In the genomic region with DNA sequence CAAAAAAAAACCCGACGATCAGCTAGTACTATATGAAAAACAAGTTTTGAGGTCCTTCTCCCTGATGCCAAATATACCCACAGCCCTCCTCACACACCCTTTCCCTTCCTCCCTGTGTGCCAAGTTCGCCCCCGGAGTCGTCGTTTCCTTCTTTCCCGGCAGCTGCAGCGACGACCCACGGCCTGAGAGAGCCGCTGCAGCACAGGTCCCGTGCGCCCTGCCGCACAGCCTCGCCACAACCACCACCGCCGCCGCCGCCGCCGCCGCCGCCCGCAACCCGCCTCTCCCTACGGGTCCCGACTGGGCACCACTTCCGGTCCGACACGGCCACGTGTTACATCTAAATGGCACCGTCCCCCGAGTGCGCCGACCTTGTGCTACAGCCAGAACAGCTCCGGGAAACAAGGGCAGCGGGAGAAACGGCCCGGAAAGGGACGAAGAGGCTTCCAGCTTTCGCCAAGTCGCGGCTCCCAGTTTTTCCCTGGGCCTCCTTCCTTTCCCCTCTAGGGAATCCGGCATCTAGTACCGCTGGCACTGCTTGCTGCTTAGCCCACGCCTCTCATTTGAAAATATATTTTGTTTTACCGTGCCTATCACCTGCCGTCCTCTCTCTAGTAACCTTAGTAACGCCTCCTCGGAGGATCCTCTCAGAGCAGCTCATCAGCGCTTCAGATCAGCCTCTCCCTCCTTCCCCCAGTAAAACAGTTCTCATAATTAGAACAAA, we compare ENCODE assay signal across 8 cellular contexts. TPM values are rescaled to one million over a fixed set of nuclear protein-coding genes. Genes with fewer than 3 reads are reported as not detected.
DNase-seq lines count a peak whose midpoint lies in the region; ATAC-seq, FAIRE-seq and TF ChIP-seq lines count a peak whose summit lies in the region.

A gene with protein sequence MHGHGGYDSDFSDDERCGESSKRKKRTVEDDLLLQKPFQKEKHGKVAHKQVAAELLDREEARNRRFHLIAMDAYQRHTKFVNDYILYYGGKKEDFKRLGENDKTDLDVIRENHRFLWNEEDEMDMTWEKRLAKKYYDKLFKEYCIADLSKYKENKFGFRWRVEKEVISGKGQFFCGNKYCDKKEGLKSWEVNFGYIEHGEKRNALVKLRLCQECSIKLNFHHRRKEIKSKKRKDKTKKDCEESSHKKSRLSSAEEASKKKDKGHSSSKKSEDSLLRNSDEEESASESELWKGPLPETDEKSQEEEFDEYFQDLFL (minus strand): TSS at position 315 of the 724 bp plus-strand sequence. CDS start 2,486 bp downstream, outside the sequence.

- H3K4me1 ChIP-seq in right cardiac atrium (ENCODE audit: control insufficient read depth, insufficient read depth, low read length) (no peaks in the 10 kb centered on the region), psoas muscle (peaks cover 24% of the 10 kb centered on the region)

- no peaks in the 10 kb centered on the region for H3K9me3 ChIP-seq in right cardiac atrium (ENCODE audit: control insufficient read depth, low read length)
- no peaks in the 10 kb centered on the region for H3K9me3 ChIP-seq in psoas muscle

- H3K27ac ChIP-seq in right cardiac atrium (ENCODE audit: low read length) (peak within 1 kb of the TSS; percentile 86), psoas muscle (peak within 1 kb of the TSS; percentile 85)

- WGBS in right cardiac atrium: under 1% methylated on average over 51 of the region's 51 CpGs
- 0 to 1% (median 0%) methylated on average over 39 to 51 of the region's 51 CpGs for WGBS in psoas muscle, 3 donors

- DNase-seq in GM13976 (ENCODE audit: low spot score) (peak; percentile 78), NCI-H1436 treated with DMSO at 0.1 percent for 48 hours (lab: John Stamatoyannopoulos, UW) (peak; percentile 48), T-helper 1 cell (peak; percentile 68 to 90 (median 81)), amygdala (lab: John Stamatoyannopoulos, UW) (peak; percentile 56 to 96 (median 90)), right cardiac atrium (peak; percentile 91 to 97 (median 96)), psoas muscle (peak; percentile 92 to 96), urothelium cell line (ENCODE audit: low spot score) (peak; percentile 88)

- H3K4me3 ChIP-seq in right cardiac atrium (ENCODE audit: low read length) (peak within 1 kb of the TSS; percentile 88), psoas muscle (peak within 1 kb of the TSS; percentile 71)

- intact Hi-C loops in right cardiac atrium (cut with DNase I): loop anchor here in 3 of 4 donors (5.0 to 10.0 kb wide), 2 partner anchors 110 to 112 kb away; no protein-coding TSS in a partner anchor
- intact Hi-C loops in psoas muscle (cut with DNase I): loop anchor here (5.0 kb wide), 3 partner anchors 50 to 115 kb away; no protein-coding TSS in a partner anchor

- peak; percentile 86 for ATAC-seq in HG02840 (IDR thresholded peaks at IDR 0.05; ENCODE audit: low FRiP score, unreplicated experiment)
- peak; percentile 98 to 100 for ATAC-seq in right cardiac atrium
- peak; percentile 97 to 99 (median 98) for ATAC-seq in psoas muscle

- H3K27me3 ChIP-seq in right cardiac atrium (ENCODE audit: control insufficient read depth, insufficient read depth): no peaks in the 10 kb centered on the region
- H3K27me3 ChIP-seq in psoas muscle (ENCODE audit: insufficient read depth in 3 of 3, low read length in 2 of 3): no peaks in the 10 kb centered on the region

- FAIRE-seq in urothelium cell line (lab: Jason Lieb, UNC): peak; percentile 23

- TF ChIP-seq CTCF in GM13976 (IDR thresholded peaks at IDR 0.05; ENCODE audit: borderline replicate concordance, control extremely low read depth, extremely low read depth, insufficient read depth, missing control alignments) (peak; percentile 72), psoas muscle (IDR thresholded peaks at IDR 0.05) (peak; percentile 33)

- in situ Hi-C loops in GM13976 (cut with MboI; ENCODE audit: low sequenced_read_pairs, unreplicated experiment): no loop called here

- H3K36me3 ChIP-seq in psoas muscle (ENCODE audit: insufficient read depth in 1 of 2, low read depth in 1 of 2): peaks cover 3 to 30% of the 10 kb centered on the region in 2 donors

RNA-seq across cellular contexts. Expression of the gene that starts here (rescaled TPM):
- total RNA-seq in right cardiac atrium: 10 to 100 TPM; 16.1 to 28.0 (median 21.2) TPM
- 17.6 TPM for polyA plus RNA-seq in right cardiac atrium
- 10 to 100 TPM in 3 of 4 donors, 1 to 10 TPM in 1; 6.7 to 14.0 (median 13.4) TPM for total RNA-seq in psoas muscle
- polyA plus RNA-seq in psoas muscle: 10 to 100 TPM in 1 of 3 donors, 1 to 10 TPM in 2; 6.4 to 15.0 (median 7.2) TPM

Comparison
In these comparisons a context has a peak if more than half of its experiments do, and no peak if none do; other contexts are left out.
1. Peak in every context shown above with its lines: DNase-seq, ATAC-seq, H3K4me3 ChIP-seq and H3K27ac ChIP-seq.